23 cellular contexts compared by ENCODE assay signal in the genomic region with DNA sequence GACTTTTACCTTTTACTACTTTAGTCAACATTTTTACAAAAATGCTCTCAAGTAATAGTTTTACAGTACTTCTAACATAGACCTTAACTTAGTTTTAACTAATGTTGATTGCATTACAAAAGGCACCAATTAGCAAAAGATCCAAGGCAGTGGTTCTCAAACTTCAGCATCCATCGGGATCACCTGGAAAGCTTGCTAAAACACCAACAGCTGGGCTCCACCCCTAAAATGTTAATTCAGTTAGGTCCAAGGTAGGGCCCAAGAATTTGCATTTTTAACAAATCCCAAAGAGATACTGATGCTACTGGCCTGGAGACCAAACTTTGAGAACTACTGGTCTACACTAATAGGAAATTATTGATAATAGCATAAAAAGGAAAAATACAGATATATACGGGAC. TPM values are rescaled to one million over a fixed set of nuclear protein-coding genes. Genes with fewer than 3 reads are reported as not detected.
DNase-seq lines count a peak whose midpoint lies in the region; ATAC-seq and TF ChIP-seq lines count a peak whose summit lies in the region.
"Had no signal": no experiment of that assay in that cellular context is flagged by ENCODE, and none has a peak within 500 bp of the region (broad histone marks: within the 10 kb centered on the region; RNA-seq: fewer than 3 reads in every experiment).

No MANE protein-coding gene starts in this region.

- peak overlapping the region; percentile 71 for H3K27ac ChIP-seq in left ventricle myocardium inferior (replicated peaks)
- H3K27ac ChIP-seq in right atrium auricular region = peak overlapping the region in 1 of 2 donors; percentile 68
- H3K27ac ChIP-seq in gastroesophageal sphincter = peak overlapping the region in 3 of 4 donors; percentile 38 to 53 (median 44)
- peak overlapping the region; percentile 10 for H3K27ac ChIP-seq in vagina
- H3K27ac ChIP-seq in tibial nerve = peak overlapping the region in 2 of 4 donors; percentile 30 to 52
- H3K27ac ChIP-seq: A549; BLaER1 treated with 17β-estradiol and CSF1 and Interleukin-3, amounts not matched to agents 10 nM and 100 nM; HL-60; SJCRH30 had no signal

- POLR2A ChIA-PET in WTC11 (lab: Charles Lee) = no interaction called here

- no peaks in the 10 kb centered on the region for H3K36me3 ChIP-seq in left ventricle myocardium inferior
- no peaks in the 10 kb centered on the region for H3K36me3 ChIP-seq in right atrium auricular region
- H3K36me3 ChIP-seq in gastroesophageal sphincter = no peaks in the 10 kb centered on the region
- H3K36me3 ChIP-seq in vagina = no peaks in the 10 kb centered on the region
- no peaks in the 10 kb centered on the region for H3K36me3 ChIP-seq in tibial nerve
- H3K36me3 ChIP-seq: SJCRH30 had no signal

- CTCF ChIA-PET in WTC11 (lab: Charles Lee) = interaction anchor here (0.6 to 1.2 kb wide), 3 partner anchors 69 to 145 kb away, joined by 3 to 5 read pairs (median 3); no protein-coding TSS in a partner anchor

- no peak for TF ChIP-seq EP300 in gastroesophageal sphincter (IDR thresholded peaks at IDR 0.05)
- no peak for TF ChIP-seq EP300 in tibial nerve (IDR thresholded peaks at IDR 0.05)

- H3K4me1 ChIP-seq in left ventricle myocardium inferior (peaks cover 85% of the 10 kb centered on the region), right atrium auricular region (peaks cover 0 to 41% of the 10 kb centered on the region in 2 donors), gastroesophageal sphincter (peaks cover 6 to 72% (median 10%) of the 10 kb centered on the region in 3 donors), vagina (peaks cover 43% of the 10 kb centered on the region), tibial nerve (peaks cover 0 to 95% (median 13%) of the 10 kb centered on the region in 4 donors)
- H3K4me1 ChIP-seq: SJCRH30 had no signal

- no peak overlapping the region for H3K27ac Mint-ChIP-seq in WTC11
- H3K27ac Mint-ChIP-seq: CD4-positive, alpha-beta T cell had no signal

- no peaks in the 10 kb centered on the region for H3K27me3 ChIP-seq in left ventricle myocardium inferior (ENCODE audit: low read depth)
- no peaks in the 10 kb centered on the region for H3K27me3 ChIP-seq in right atrium auricular region
- H3K27me3 ChIP-seq in gastroesophageal sphincter = no peaks in the 10 kb centered on the region
- H3K27me3 ChIP-seq in vagina = no peaks in the 10 kb centered on the region
- no peaks in the 10 kb centered on the region for H3K27me3 ChIP-seq in tibial nerve
- H3K27me3 ChIP-seq: BLaER1 treated with 17β-estradiol and CSF1 and Interleukin-3, amounts not matched to agents 10 nM and 100 nM; SJCRH30 had no signal

- no peaks in the 10 kb centered on the region for H3K36me3 Mint-ChIP-seq in WTC11

- no peaks in the 10 kb centered on the region for H3K9me3 ChIP-seq in left ventricle myocardium inferior (replicated peaks)
- H3K9me3 ChIP-seq in right atrium auricular region = no peaks in the 10 kb centered on the region
- H3K9me3 ChIP-seq in gastroesophageal sphincter = no peaks in the 10 kb centered on the region
- no peaks in the 10 kb centered on the region for H3K9me3 ChIP-seq in vagina
- no peaks in the 10 kb centered on the region for H3K9me3 ChIP-seq in tibial nerve
- H3K9me3 ChIP-seq: A549; BLaER1 treated with 17β-estradiol and CSF1 and Interleukin-3, amounts not matched to agents 10 nM and 100 nM; SJCRH30 had no signal

- no peaks in the 10 kb centered on the region for H3K27me3 Mint-ChIP-seq in WTC11 (ENCODE audit: low read depth)
- H3K27me3 Mint-ChIP-seq: CD4-positive, alpha-beta T cell had no signal

- TF ChIP-seq CTCF in left ventricle myocardium inferior (IDR thresholded peaks at IDR 0.05; ENCODE audit: borderline replicate concordance) (no peak), right atrium auricular region (IDR thresholded peaks at IDR 0.05) (no peak), WTC11 (IDR thresholded peaks at IDR 0.05) (no peak), gastroesophageal sphincter (IDR thresholded peaks at IDR 0.05) (no peak), vagina (IDR thresholded peaks at IDR 0.05) (no peak), tibial nerve (IDR thresholded peaks at IDR 0.05) (no peak)

- peak; percentile 76 for ATAC-seq in WTC11
- no peak for ATAC-seq in gastroesophageal sphincter
- ATAC-seq: A549, HCT116, Right ventricle myocardium inferior, SK-N-SH treated with all-trans-retinoic acid at 6 μM for 48 hours had no signal

- no peak overlapping the region for H3K4me3 ChIP-seq in left ventricle myocardium inferior
- no peak overlapping the region for H3K4me3 ChIP-seq in right atrium auricular region
- no peak overlapping the region for H3K4me3 ChIP-seq in gastroesophageal sphincter
- H3K4me3 ChIP-seq in vagina = no peak overlapping the region
- H3K4me3 ChIP-seq in tibial nerve = no peak overlapping the region
- H3K4me3 ChIP-seq: A549; BLaER1 treated with 17β-estradiol and CSF1 and Interleukin-3, amounts not matched to agents 10 nM and 100 nM; SJCRH30 had no signal

- H3K9me3 Mint-ChIP-seq in WTC11 = no peaks in the 10 kb centered on the region
- H3K9me3 Mint-ChIP-seq: CD4-positive, alpha-beta T cell had no signal

- peaks cover 22% of the 10 kb centered on the region for H3K4me1 Mint-ChIP-seq in WTC11

- H3K4me3 Mint-ChIP-seq in WTC11 = no peak overlapping the region
- H3K4me3 Mint-ChIP-seq: CD4-positive, alpha-beta T cell had no signal

- WGBS in gastroesophageal sphincter (ENCODE audit: low coverage in 1 of 2), 2 donors = 75 to 80% methylated on average over 1 to 2 of the region's 2 CpGs
- 70 to 79% methylated on average over 2 of the region's 2 CpGs for WGBS in tibial nerve, 2 donors

- intact Hi-C loops in left ventricle myocardium inferior (cut with micrococcal nuclease) (no loop called here), vagina (cut with DNase I) (no loop called here)

- no peak for TF ChIP-seq POLR2A in gastroesophageal sphincter (IDR thresholded peaks at IDR 0.05)
- TF ChIP-seq POLR2A in vagina (IDR thresholded peaks at IDR 0.05) = no peak
- no peak for TF ChIP-seq POLR2A in tibial nerve (IDR thresholded peaks at IDR 0.05)

- DNase-seq in left ventricle myocardium inferior = no peak
- DNase-seq in right atrium auricular region (ENCODE audit: low spot score) = no peak
- no peak for DNase-seq in WTC11 (ENCODE audit: low spot score)
- no peak for DNase-seq in vagina (ENCODE audit: extremely low spot score in 2 of 2)
- no peak for DNase-seq in activated CD4-positive, CD25-positive, alpha-beta regulatory T cell treated with anti-CD3 and anti-CD28 coated beads, Interleukin-2, amount 50 U/mL, for 72 hours
- DNase-seq in tibial nerve (ENCODE audit: low spot score in 2 of 2) = no peak
- no peak for DNase-seq in NCI-H1417 (lab: John Stamatoyannopoulos, UW)
- DNase-seq: AML-193; CD4-positive, alpha-beta T cell; GOT3; NCI-H1436 treated with DMSO at 0.1 percent for 48 hours; NCI-H187 treated with DMSO at 0.1 percent for 48 hours; NCI-H2171 treated with DMSO at 0.1 percent for 48 hours; NCI-H345; NCI-H510A treated with DMSO at 0.1 percent for 48 hours; SJCRH30 had no signal

TF ChIP-seq in WTC11, 78 proteins besides CTCF, POLR2A, EP300 and RAD21 (continues in another document):
- TF ChIP-seq SMAD3 (CRISPR knock-in tag; IDR thresholded peaks at IDR 0.05; ENCODE audit: borderline replicate concordance) (no peak), FOXK1 (CRISPR knock-in tag; IDR thresholded peaks at IDR 0.05) (no peak), MYBL2 (CRISPR knock-in tag; IDR thresholded peaks at IDR 0.05) (no peak), GTF2I (CRISPR knock-in tag; conservative IDR thresholded peaks at IDR 0.05) (no peak), IRF2 (CRISPR knock-in tag; IDR thresholded peaks at IDR 0.05; ENCODE audit: borderline replicate concordance, low read depth) (no peak), NR3C1 (CRISPR knock-in tag; conservative IDR thresholded peaks at IDR 0.05; ENCODE audit: low read depth) (no peak), ZNF671 (CRISPR knock-in tag; IDR thresholded peaks at IDR 0.05) (no peak), ZNF138 (CRISPR knock-in tag; conservative IDR thresholded peaks at IDR 0.05) (no peak)
- TF ChIP-seq, protein P1, sequence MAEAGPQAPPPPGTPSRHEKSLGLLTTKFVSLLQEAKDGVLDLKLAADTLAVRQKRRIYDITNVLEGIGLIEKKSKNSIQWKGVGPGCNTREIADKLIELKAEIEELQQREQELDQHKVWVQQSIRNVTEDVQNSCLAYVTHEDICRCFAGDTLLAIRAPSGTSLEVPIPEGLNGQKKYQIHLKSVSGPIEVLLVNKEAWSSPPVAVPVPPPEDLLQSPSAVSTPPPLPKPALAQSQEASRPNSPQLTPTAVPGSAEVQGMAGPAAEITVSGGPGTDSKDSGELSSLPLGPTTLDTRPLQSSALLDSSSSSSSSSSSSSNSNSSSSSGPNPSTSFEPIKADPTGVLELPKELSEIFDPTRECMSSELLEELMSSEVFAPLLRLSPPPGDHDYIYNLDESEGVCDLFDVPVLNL (CRISPR knock-in tag; IDR thresholded peaks at IDR 0.05; ENCODE audit: borderline replicate concordance, low read depth) = no peak
- TF ChIP-seq, protein P2, sequence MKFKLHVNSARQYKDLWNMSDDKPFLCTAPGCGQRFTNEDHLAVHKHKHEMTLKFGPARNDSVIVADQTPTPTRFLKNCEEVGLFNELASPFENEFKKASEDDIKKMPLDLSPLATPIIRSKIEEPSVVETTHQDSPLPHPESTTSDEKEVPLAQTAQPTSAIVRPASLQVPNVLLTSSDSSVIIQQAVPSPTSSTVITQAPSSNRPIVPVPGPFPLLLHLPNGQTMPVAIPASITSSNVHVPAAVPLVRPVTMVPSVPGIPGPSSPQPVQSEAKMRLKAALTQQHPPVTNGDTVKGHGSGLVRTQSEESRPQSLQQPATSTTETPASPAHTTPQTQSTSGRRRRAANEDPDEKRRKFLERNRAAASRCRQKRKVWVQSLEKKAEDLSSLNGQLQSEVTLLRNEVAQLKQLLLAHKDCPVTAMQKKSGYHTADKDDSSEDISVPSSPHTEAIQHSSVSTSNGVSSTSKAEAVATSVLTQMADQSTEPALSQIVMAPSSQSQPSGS (CRISPR knock-in tag; IDR thresholded peaks at IDR 0.05; ENCODE audit: borderline replicate concordance, low read depth) = no peak

RNA-seq across cellular contexts. Expression of a gene that starts 5.9 kb away (rescaled TPM):
- 16.7 TPM for total RNA-seq in left ventricle myocardium inferior
- 10 to 100 TPM; 14.9 to 15.3 TPM for total RNA-seq in right atrium auricular region
- total RNA-seq in WTC11 (2021) = 43.6 to 49.8 TPM (median 45.6 TPM) in 3 replicates
- total RNA-seq in gastroesophageal sphincter = 10 to 100 TPM; 26.0 to 36.4 (median 34.7) TPM
- total RNA-seq in vagina = 18.2 TPM
- total RNA-seq in tibial nerve = 10 to 100 TPM; 22.5 to 33.2 (median 27.5) TPM
